ENCODE assay signal across 19 cellular contexts in genomic region chr10:69631566-69631965, GRCh38. TPM values are rescaled to one million over a fixed set of nuclear protein-coding genes. Genes with fewer than 3 reads are reported as not detected.
DNase-seq lines count a peak whose midpoint lies in the region; ATAC-seq and TF ChIP-seq lines count a peak whose summit lies in the region.
"Had no signal": no experiment of that assay in that cellular context is flagged by ENCODE, and none has a peak within 500 bp of the region (broad histone marks: within the 10 kb centered on the region; RNA-seq: fewer than 3 reads in every experiment).

No MANE protein-coding gene starts in this region.

- H3K27me3 ChIP-seq in H9 (ENCODE audit: insufficient read depth, low read length) (no peaks in the 10 kb centered on the region), neural cell (ENCODE audit: insufficient read depth, low read depth, low read length) (no peaks in the 10 kb centered on the region), right lobe of liver (no peaks in the 10 kb centered on the region)

- H3K14ac ChIP-seq in H9 (ENCODE audit: insufficient read depth, low read length): no peak overlapping the region

- peak overlapping the region; percentile 99 for H3K4me3 ChIP-seq in neural cell (ENCODE audit: low read length)
- H3K4me3 ChIP-seq in right lobe of liver: no peak overlapping the region
- H3K4me3 ChIP-seq: suprapubic skin had no signal

- H3K27ac Mint-ChIP-seq in activated CD8-positive, alpha-beta memory T cell treated with anti-CD3 and anti-CD28 coated beads, Interleukin-2, amount 10 ng/mL, durations not matched to agents 7 days and 5 days: no peak overlapping the region
- no peak overlapping the region for H3K27ac Mint-ChIP-seq in H9
- H3K27ac Mint-ChIP-seq in brain: peak overlapping the region in 2 of 5 experiments; percentile 21 to 50

- DNase-seq in activated CD8-positive, alpha-beta memory T cell treated with anti-CD3 and anti-CD28 coated beads, Interleukin-2, amount 10 ng/mL, durations not matched to agents 7 days and 5 days: peak; percentile 26
- DNase-seq in activated CD8-positive, alpha-beta memory T cell treated with anti-CD3 and anti-CD28 coated beads, Interleukin-2, amount 50 U/mL, for 48 hours: no peak
- DNase-seq in H9 (peak; percentile 20), NCI-H1048 (lab: John Stamatoyannopoulos, UW) (no peak), dermis blood vessel endothelial cell (no peak), right lobe of liver (no peak)
- DNase-seq: caudate nucleus, COR-L47, foreskin keratinocyte, NCI-H1092, NCI-H2107, NCI-H524 treated with DMSO at 0.1 percent for 48 hours, right cardiac atrium had no signal

- H3K9me2 ChIP-seq in neural cell (ENCODE audit: insufficient read depth, low read length): no peaks in the 10 kb centered on the region

- H4K20me1 ChIP-seq in H9 (ENCODE audit: control insufficient read depth, insufficient read depth, insufficient read length) (no peaks in the 10 kb centered on the region), neural cell (ENCODE audit: insufficient read depth) (no peaks in the 10 kb centered on the region)

- H3K9me3 ChIP-seq in H9 (ENCODE audit: control insufficient read depth, low read depth, low read length): no peaks in the 10 kb centered on the region
- H3K9me3 ChIP-seq in neural cell (ENCODE audit: low read length): no peaks in the 10 kb centered on the region
- no peaks in the 10 kb centered on the region for H3K9me3 ChIP-seq in right lobe of liver
- H3K9me3 ChIP-seq: suprapubic skin had no signal

- no peaks in the 10 kb centered on the region for H3K36me3 Mint-ChIP-seq in activated CD8-positive, alpha-beta memory T cell treated with anti-CD3 and anti-CD28 coated beads, Interleukin-2, amount 10 ng/mL, durations not matched to agents 7 days and 5 days
- peaks cover 16 to 26% (median 23%) of the 10 kb centered on the region in 3 experiments for H3K36me3 Mint-ChIP-seq in H9 (ENCODE audit: insufficient read depth in 1 of 3, low read depth in 3 of 3)
- peaks cover 14% of the 10 kb centered on the region for H3K36me3 Mint-ChIP-seq in brain

- no peak overlapping the region for H4K8ac ChIP-seq in H9 (replicated peaks; ENCODE audit: insufficient read length, low read depth, low read length)

- H3K27ac ChIP-seq in H9 (ENCODE audit: insufficient read length, low read depth, low read length) (no peak overlapping the region), neural cell (ENCODE audit: low read length) (no peak overlapping the region), right lobe of liver (no peak overlapping the region)
- H3K27ac ChIP-seq: foreskin keratinocyte, suprapubic skin had no signal

- H2BK120ac ChIP-seq in H9 (ENCODE audit: low read depth, low read length, poor library complexity, severe bottlenecking): no peak overlapping the region

- no peak overlapping the region for H2BK5ac ChIP-seq in H9 (ENCODE audit: insufficient read length, low read length)

- peak overlapping the region; percentile 31 for H3K4me3 Mint-ChIP-seq in activated CD8-positive, alpha-beta memory T cell treated with anti-CD3 and anti-CD28 coated beads, Interleukin-2, amount 10 ng/mL, durations not matched to agents 7 days and 5 days
- H3K4me3 Mint-ChIP-seq in H9 (peak overlapping the region; percentile 69 to 81; a peak in 4 of 5 replicates), brain (peak overlapping the region; percentile 77 to 83 (median 81))

- peaks cover 5% of the 10 kb centered on the region for H3K79me1 ChIP-seq in H9 (ENCODE audit: insufficient read depth, low read depth, low read length, poor library complexity, severe bottlenecking)

- no peaks in the 10 kb centered on the region for H3K23me2 ChIP-seq in H9 (ENCODE audit: insufficient read length, low read depth, low read length, poor library complexity, severe bottlenecking)

- no peaks in the 10 kb centered on the region for H3K4me1 Mint-ChIP-seq in activated CD8-positive, alpha-beta memory T cell treated with anti-CD3 and anti-CD28 coated beads, Interleukin-2, amount 10 ng/mL, durations not matched to agents 7 days and 5 days
- H3K4me1 Mint-ChIP-seq in H9 (peaks cover 8 to 16% of the 10 kb centered on the region in 2 experiments), brain (peaks cover 22% of the 10 kb centered on the region)

- intact Hi-C loops in right lobe of liver (cut with DNase I): loop anchor here in 1 of 2 donors (10.0 kb wide), 1 partner anchor 217 kb away; the partner anchor contains the start of gene TACR2

- H3K9ac ChIP-seq in H9 (ENCODE audit: extremely low read depth, insufficient read length, low read length): no peak overlapping the region
- H3K9ac ChIP-seq in neural cell (ENCODE audit: low read length): no peak overlapping the region

- no peak overlapping the region for H2BK15ac ChIP-seq in H9 (ENCODE audit: low read depth, low read length)

- no peak overlapping the region for H3K23ac ChIP-seq in H9 (ENCODE audit: insufficient read length, low read depth, low read length)

- no peaks in the 10 kb centered on the region for H3K9me3 Mint-ChIP-seq in activated CD8-positive, alpha-beta memory T cell treated with anti-CD3 and anti-CD28 coated beads, Interleukin-2, amount 10 ng/mL, durations not matched to agents 7 days and 5 days (ENCODE audit: low read depth)
- no peaks in the 10 kb centered on the region for H3K9me3 Mint-ChIP-seq in H9
- H3K9me3 Mint-ChIP-seq in brain: peaks cover 0 to 3% (median 0%) of the 10 kb centered on the region in 5 experiments

- H3K27me3 Mint-ChIP-seq in activated CD8-positive, alpha-beta memory T cell treated with anti-CD3 and anti-CD28 coated beads, Interleukin-2, amount 10 ng/mL, durations not matched to agents 7 days and 5 days: peaks cover 2% of the 10 kb centered on the region
- H3K27me3 Mint-ChIP-seq in H9 (ENCODE audit: low read depth): peaks cover 36% of the 10 kb centered on the region
- peaks cover 22% of the 10 kb centered on the region for H3K27me3 Mint-ChIP-seq in brain

- H3K36me3 ChIP-seq in neural cell (ENCODE audit: insufficient read depth, low read length): no peaks in the 10 kb centered on the region
- H3K36me3 ChIP-seq in right lobe of liver: no peaks in the 10 kb centered on the region
- H3K36me3 ChIP-seq: suprapubic skin had no signal

- no peak overlapping the region for H2BK12ac ChIP-seq in H9 (ENCODE audit: insufficient read length, low read depth, low read length)

- H3K18ac ChIP-seq in H9 (ENCODE audit: insufficient read length, low read depth, low read length): no peak overlapping the region

- no peak overlapping the region for H3K56ac ChIP-seq in H9 (ENCODE audit: insufficient read length, low read depth, low read length)

- no peak overlapping the region for H4K91ac ChIP-seq in H9 (ENCODE audit: insufficient read length, low read depth, low read length)

- H3F3A ChIP-seq in neural cell (ENCODE audit: insufficient read depth, low read length, poor library complexity, severe bottlenecking): no peaks in the 10 kb centered on the region

- no CpG with 5 or more reads among the region's 7 CpGs for WGBS in H9 (ENCODE audit: extremely low coverage, insufficient read length, low lambda C conversion rate)
- WGBS in right lobe of liver (ENCODE audit: insufficient coverage, low coverage, low lambda C conversion rate, missing lambda C conversion rate): 80% methylated on average over 1 of the region's 7 CpGs

- H4K5ac ChIP-seq in H9 (ENCODE audit: insufficient read length, low read depth, low read length): no peak overlapping the region

- H3T11ph ChIP-seq in H9 (ENCODE audit: low read length): no peak overlapping the region

- no peaks in the 10 kb centered on the region; the same call in 1 of the 2 replicates for H3K79me2 ChIP-seq in H9 (ENCODE audit: insufficient read depth, low read length)
- peaks cover 15% of the 10 kb centered on the region for H3K79me2 ChIP-seq in neural cell (replicated peaks; ENCODE audit: insufficient read depth, low read length)

- CTCF ChIA-PET in activated CD8-positive, alpha-beta memory T cell treated with anti-CD3 and anti-CD28 coated beads, Interleukin-2, amount 10 ng/mL, durations not matched to agents 7 days and 5 days (lab: Charles Lee): interaction anchor here (0.7 to 2.2 kb wide), 6 partner anchors 9 to 997 kb away, joined by 3 to 16 read pairs (median 4); no protein-coding TSS in a partner anchor

- no peak overlapping the region for H3K4ac ChIP-seq in H9 (ENCODE audit: low read depth, low read length)

- H2AK5ac ChIP-seq in H9 (ENCODE audit: insufficient read length, low read length): no peak overlapping the region

- TF ChIP-seq RAD21 in neural cell (conservative IDR thresholded peaks at IDR 0.05): no peak

- no peak overlapping the region for H2BK20ac ChIP-seq in H9 (ENCODE audit: low read depth, low read length, poor library complexity, severe bottlenecking)

- no peak for ATAC-seq in activated CD8-positive, alpha-beta memory T cell treated with anti-CD3 and anti-CD28 coated beads, Interleukin-2, amount 10 ng/mL, durations not matched to agents 7 days and 5 days
- no peak for ATAC-seq in right lobe of liver
- ATAC-seq: foreskin keratinocyte had no signal

- H3K4me2 ChIP-seq in H9 (ENCODE audit: insufficient read depth, insufficient read length, low read length) (no peak overlapping the region), neural cell (ENCODE audit: low read length) (peak overlapping the region; percentile 98)

- TF ChIP-seq EP300 in neural cell (conservative IDR thresholded peaks at IDR 0.05; ENCODE audit: poor library complexity, severe bottlenecking): no peak

- no peak overlapping the region for H2AFZ ChIP-seq in H9 (ENCODE audit: low read length)
- H2AFZ ChIP-seq in neural cell (ENCODE audit: low read depth, low read length): no peak overlapping the region

- H3K4me1 ChIP-seq in H9 (ENCODE audit: insufficient read depth, low read length) (peaks cover 5% of the 10 kb centered on the region; the same call in 1 of the 2 replicates), right lobe of liver (no peaks in the 10 kb centered on the region)
- H3K4me1 ChIP-seq: foreskin keratinocyte had no signal

- TF ChIP-seq CTCF in H9 (conservative IDR thresholded peaks at IDR 0.05): no peak
- TF ChIP-seq CTCF in brain (conservative IDR thresholded peaks at IDR 0.05): no peak
- TF ChIP-seq CTCF in neural cell (IDR thresholded peaks at IDR 0.05; ENCODE audit: poor library complexity, severe bottlenecking): no peak
- no peak for TF ChIP-seq CTCF in right lobe of liver (IDR thresholded peaks at IDR 0.05)

- no peak for TF ChIP-seq POLR2A in right lobe of liver (IDR thresholded peaks at IDR 0.05)

RNA-seq across cellular contexts. Expression of gene FAM241B, which starts 1.5 kb away (rescaled TPM):
- 1 to 10 TPM; 2.6 to 2.9 TPM for total RNA-seq in activated CD8-positive, alpha-beta memory T cell treated with anti-CD3 and anti-CD28 coated beads, Interleukin-2, amount 10 ng/mL, durations not matched to agents 7 days and 5 days
- total RNA-seq in H9 (2021) (13.7 and 14.7 TPM in 2 replicates), dermis blood vessel endothelial cell (not detected in 2 replicates), right lobe of liver (1 to 10 TPM in 5 of 6 experiments, under 1 TPM in 1; 0.74 to 3.9 (median 1.5) TPM)
- polyA plus RNA-seq in brain (ENCODE audit: insufficient read depth, low read depth, low replicate concordance) (33.9 TPM), neural cell (135 TPM in 2 replicates)
- polyA minus RNA-seq in neural cell: 43.6 and 50.5 TPM in 2 replicates
- total RNA-seq: endothelial cell of umbilical vein had no signal

RNA-seq across cellular contexts. Expression of gene NEUROG3, which starts 58.3 kb away (rescaled TPM):
- not detected for total RNA-seq in activated CD8-positive, alpha-beta memory T cell treated with anti-CD3 and anti-CD28 coated beads, Interleukin-2, amount 10 ng/mL, durations not matched to agents 7 days and 5 days
- total RNA-seq in H9 (2021): not detected in 2 replicates
- polyA plus RNA-seq in brain (ENCODE audit: insufficient read depth, low read depth, low replicate concordance): not detected
- polyA plus RNA-seq in neural cell: not detected in 2 replicates
- polyA minus RNA-seq in neural cell: not detected in 2 replicates
- not detected in 2 replicates for total RNA-seq in dermis blood vessel endothelial cell
- not detected for total RNA-seq in right lobe of liver
- total RNA-seq: endothelial cell of umbilical vein, foreskin keratinocyte, liver, right cardiac atrium, suprapubic skin had no signal
- polyA plus RNA-seq: AG04450, endothelial cell of umbilical vein, foreskin keratinocyte, liver, right cardiac atrium had no signal

Comparison
In these comparisons a context has a peak if more than half of its experiments do, and no peak if none do; other contexts are left out.
1. DNase-seq: peak in activated CD8-positive, alpha-beta memory T cell treated with anti-CD3 and anti-CD28 coated beads, Interleukin-2, amount 10 ng/mL, durations not matched to agents 7 days and 5 days (single experiment) and H9 (single experiment); none in activated CD8-positive, alpha-beta memory T cell treated with anti-CD3 and anti-CD28 coated beads, Interleukin-2, amount 50 U/mL, for 48 hours (single experiment), NCI-H1048 (single experiment), dermis blood vessel endothelial cell (single experiment) and right lobe of liver (0 of 3).
2. H3K4me3 Mint-ChIP-seq: peak in every context shown above with its lines; median percentile 81 in brain; 75 in H9; 31 in activated CD8-positive, alpha-beta memory T cell treated with anti-CD3 and anti-CD28 coated beads, Interleukin-2, amount 10 ng/mL, durations not matched to agents 7 days and 5 days.